7 cellular contexts compared by ENCODE assay signal in the genomic region with DNA sequence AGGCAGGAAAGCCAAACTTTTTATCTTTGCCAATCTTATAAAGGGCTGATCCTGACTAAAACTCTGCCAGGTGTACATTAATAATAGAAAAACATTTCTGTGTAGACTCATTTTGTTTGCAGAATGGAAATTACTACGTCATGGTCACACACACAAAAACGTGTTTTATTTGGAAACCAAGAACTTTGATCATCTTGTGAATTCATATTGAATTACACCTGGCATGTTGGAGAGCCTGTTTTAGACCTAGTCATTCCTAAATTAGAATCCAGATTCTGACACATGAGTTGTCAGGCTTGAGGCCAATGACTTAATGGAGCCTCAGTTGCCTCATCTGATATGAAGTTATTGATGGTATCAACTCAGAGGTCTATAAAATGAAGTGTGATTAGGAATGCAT.
"Had no signal": no experiment of that assay in that cellular context is flagged by ENCODE, and none has a peak within 500 bp of the region (broad histone marks: within the 10 kb centered on the region; RNA-seq: fewer than 3 reads in every experiment).

No MANE protein-coding gene starts in this region.

- FAIRE-seq: H1, H54, HTR-8/SVneo had no signal

- H3K4me3 ChIP-seq: GM23338 had no signal

- ATAC-seq: GM23338 had no signal

- H2AFZ ChIP-seq: GM23338 had no signal

- DNase-seq: H9, HCEC 1CT, KBM-7 had no signal

- H3K4me2 ChIP-seq: GM23338 had no signal
